1 cellular context compared by ENCODE assay signal in the genomic region with DNA sequence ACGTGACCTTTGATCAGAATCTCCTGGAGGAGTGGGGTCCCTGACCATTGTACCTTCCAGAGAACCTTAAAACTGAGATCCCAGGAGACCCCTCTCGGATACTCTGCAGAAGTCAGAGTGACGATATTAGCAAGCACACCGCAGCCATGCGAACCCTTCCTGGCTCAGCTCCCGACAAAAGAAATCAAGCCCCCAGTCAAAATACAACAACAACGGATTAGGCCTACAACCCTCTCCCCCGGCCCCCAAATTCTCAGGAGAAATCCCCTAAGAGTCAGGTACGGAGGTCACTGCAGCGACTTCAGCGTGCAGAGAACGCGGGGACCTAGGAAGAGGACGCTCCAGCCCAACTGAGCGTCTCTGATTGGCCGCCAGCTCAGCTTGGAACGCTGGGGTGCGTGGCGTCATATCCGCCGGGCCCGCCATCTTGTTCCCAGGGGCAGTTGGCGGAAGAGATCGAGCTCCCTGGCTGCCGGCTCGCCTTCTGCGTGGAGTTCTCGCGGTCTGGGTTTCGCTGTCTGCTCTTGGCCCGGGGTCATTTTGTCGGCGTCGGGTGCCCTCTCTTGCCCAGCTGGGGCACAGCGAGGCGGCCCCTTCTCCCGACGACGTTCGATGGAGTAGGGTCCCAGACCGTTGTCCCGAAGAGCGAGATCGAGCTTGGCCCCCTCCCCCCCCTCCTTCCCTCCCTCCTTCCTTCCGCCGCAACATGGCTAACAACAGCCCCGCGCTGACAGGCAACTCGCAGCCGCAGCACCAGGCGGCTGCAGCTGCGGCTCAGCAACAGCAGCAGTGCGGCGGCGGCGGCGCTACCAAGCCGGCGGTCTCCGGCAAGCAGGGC.
TF ChIP-seq lines count a peak whose summit lies in the region.

Gene PRPF38B, plus strand, starts transcription at position 425 of the 838 bp plus-strand sequence. Its CDS starts 282 bp downstream, at position 707.

TF ChIP-seq in K562, 482 proteins besides CTCF, POLR2A, EP300 and RAD21 (continued from another document and continues in another):
- peak; percentile 73 to 81 for TF ChIP-seq E2F6 (IDR thresholded peaks at IDR 0.05; ENCODE audit: borderline replicate concordance in 1 of 2, extremely low read depth in 1 of 2, insufficient read depth in 1 of 2, insufficient read length in 1 of 2, low read depth in 1 of 2, low read length in 1 of 2, poor library complexity in 1 of 2, severe bottlenecking in 1 of 2)
- TF ChIP-seq IRF9 (tag; IDR thresholded peaks at IDR 0.05): no peak
- TF ChIP-seq, protein P1, sequence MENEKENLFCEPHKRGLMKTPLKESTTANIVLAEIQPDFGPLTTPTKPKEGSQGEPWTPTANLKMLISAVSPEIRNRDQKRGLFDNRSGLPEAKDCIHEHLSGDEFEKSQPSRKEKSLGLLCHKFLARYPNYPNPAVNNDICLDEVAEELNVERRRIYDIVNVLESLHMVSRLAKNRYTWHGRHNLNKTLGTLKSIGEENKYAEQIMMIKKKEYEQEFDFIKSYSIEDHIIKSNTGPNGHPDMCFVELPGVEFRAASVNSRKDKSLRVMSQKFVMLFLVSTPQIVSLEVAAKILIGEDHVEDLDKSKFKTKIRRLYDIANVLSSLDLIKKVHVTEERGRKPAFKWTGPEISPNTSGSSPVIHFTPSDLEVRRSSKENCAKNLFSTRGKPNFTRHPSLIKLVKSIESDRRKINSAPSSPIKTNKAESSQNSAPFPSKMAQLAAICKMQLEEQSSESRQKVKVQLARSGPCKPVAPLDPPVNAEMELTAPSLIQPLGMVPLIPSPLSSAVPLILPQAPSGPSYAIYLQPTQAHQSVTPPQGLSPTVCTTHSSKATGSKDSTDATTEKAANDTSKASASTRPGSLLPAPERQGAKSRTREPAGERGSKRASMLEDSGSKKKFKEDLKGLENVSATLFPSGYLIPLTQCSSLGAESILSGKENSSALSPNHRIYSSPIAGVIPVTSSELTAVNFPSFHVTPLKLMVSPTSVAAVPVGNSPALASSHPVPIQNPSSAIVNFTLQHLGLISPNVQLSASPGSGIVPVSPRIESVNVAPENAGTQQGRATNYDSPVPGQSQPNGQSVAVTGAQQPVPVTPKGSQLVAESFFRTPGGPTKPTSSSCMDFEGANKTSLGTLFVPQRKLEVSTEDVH (IDR thresholded peaks at IDR 0.05; ENCODE audit: low read depth, partially characterized antibody): peak; percentile 66
- no peak for TF ChIP-seq ZKSCAN3 (CRISPR knock-in tag; IDR thresholded peaks at IDR 0.05)
- TF ChIP-seq GABPB1 (CRISPR knock-in tag; IDR thresholded peaks at IDR 0.05): peak; percentile 97
- peak; percentile 83 to 90; a peak in 3 of 4 replicates for TF ChIP-seq FOXK2 (conservative IDR thresholded peaks at IDR 0.05 in 1 of 2, IDR thresholded peaks at IDR 0.05 in 1 of 2; ENCODE audit: low read depth in 2 of 2)
- TF ChIP-seq BDP1 (IDR thresholded peaks at IDR 0.05; ENCODE audit: insufficient read depth, insufficient read length): no peak
- TF ChIP-seq SAFB2 (IDR thresholded peaks at IDR 0.05; ENCODE audit: borderline replicate concordance, low read depth, low read length, severe bottlenecking): no peak
- peak in 1 of 2 experiments; percentile 87; a peak in 2 of 4 replicates for TF ChIP-seq KDM4B (IDR thresholded peaks at IDR 0.05; ENCODE audit: borderline replicate concordance in 2 of 2, low read depth in 1 of 2)
- no peak for TF ChIP-seq PTBP1 (IDR thresholded peaks at IDR 0.05; ENCODE audit: low read depth, low read length)
- TF ChIP-seq HNRNPUL1 (IDR thresholded peaks at IDR 0.05; ENCODE audit: low read length): no peak
- TF ChIP-seq POLR3G (IDR thresholded peaks at IDR 0.05; ENCODE audit: extremely low read depth, insufficient read length, insufficient replicate concordance): no peak
- no peak for TF ChIP-seq NUFIP1 (IDR thresholded peaks at IDR 0.05; ENCODE audit: partially characterized antibody)
- TF ChIP-seq, protein P2, sequence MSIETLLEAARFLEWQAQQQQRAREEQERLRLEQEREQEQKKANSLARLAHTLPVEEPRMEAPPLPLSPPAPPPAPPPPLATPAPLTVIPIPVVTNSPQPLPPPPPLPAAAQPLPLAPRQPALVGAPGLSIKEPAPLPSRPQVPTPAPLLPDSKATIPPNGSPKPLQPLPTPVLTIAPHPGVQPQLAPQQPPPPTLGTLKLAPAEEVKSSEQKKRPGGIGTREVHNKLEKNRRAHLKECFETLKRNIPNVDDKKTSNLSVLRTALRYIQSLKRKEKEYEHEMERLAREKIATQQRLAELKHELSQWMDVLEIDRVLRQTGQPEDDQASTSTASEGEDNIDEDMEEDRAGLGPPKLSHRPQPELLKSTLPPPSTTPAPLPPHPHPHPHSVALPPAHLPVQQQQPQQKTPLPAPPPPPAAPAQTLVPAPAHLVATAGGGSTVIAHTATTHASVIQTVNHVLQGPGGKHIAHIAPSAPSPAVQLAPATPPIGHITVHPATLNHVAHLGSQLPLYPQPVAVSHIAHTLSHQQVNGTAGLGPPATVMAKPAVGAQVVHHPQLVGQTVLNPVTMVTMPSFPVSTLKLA (conservative IDR thresholded peaks at IDR 0.05): peak; percentile 64 to 88
- no peak for TF ChIP-seq MED1 (CRISPR knock-in tag; IDR thresholded peaks at IDR 0.05; ENCODE audit: borderline replicate concordance)
- TF ChIP-seq, protein P3, sequence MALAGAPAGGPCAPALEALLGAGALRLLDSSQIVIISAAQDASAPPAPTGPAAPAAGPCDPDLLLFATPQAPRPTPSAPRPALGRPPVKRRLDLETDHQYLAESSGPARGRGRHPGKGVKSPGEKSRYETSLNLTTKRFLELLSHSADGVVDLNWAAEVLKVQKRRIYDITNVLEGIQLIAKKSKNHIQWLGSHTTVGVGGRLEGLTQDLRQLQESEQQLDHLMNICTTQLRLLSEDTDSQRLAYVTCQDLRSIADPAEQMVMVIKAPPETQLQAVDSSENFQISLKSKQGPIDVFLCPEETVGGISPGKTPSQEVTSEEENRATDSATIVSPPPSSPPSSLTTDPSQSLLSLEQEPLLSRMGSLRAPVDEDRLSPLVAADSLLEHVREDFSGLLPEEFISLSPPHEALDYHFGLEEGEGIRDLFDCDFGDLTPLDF (CRISPR knock-in tag; IDR thresholded peaks at IDR 0.05): no peak
- TF ChIP-seq, protein P4, sequence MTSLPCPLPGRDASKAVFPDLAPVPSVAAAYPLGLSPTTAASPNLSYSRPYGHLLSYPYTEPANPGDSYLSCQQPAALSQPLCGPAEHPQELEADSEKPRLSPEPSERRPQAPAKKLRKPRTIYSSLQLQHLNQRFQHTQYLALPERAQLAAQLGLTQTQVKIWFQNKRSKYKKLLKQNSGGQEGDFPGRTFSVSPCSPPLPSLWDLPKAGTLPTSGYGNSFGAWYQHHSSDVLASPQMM (CRISPR knock-in tag; IDR thresholded peaks at IDR 0.05): no peak
- peak; percentile 71 for TF ChIP-seq TOE1 (IDR thresholded peaks at IDR 0.05; ENCODE audit: borderline replicate concordance)
- TF ChIP-seq TOE1 (CRISPR knock-in tag; IDR thresholded peaks at IDR 0.05; ENCODE audit: borderline replicate concordance, low read depth): no peak; the same call in 1 of the 2 replicates
- TF ChIP-seq MEIS2 (IDR thresholded peaks at IDR 0.05; ENCODE audit: partially characterized antibody): peak; percentile 25
- no peak for TF ChIP-seq HSF4 (CRISPR knock-in tag; IDR thresholded peaks at IDR 0.05; ENCODE audit: borderline replicate concordance)
- TF ChIP-seq EHMT2 (IDR thresholded peaks at IDR 0.05): 0 out of 2 replicates have a peak, but pooled peaks have one; percentile 23
- TF ChIP-seq, protein P5, sequence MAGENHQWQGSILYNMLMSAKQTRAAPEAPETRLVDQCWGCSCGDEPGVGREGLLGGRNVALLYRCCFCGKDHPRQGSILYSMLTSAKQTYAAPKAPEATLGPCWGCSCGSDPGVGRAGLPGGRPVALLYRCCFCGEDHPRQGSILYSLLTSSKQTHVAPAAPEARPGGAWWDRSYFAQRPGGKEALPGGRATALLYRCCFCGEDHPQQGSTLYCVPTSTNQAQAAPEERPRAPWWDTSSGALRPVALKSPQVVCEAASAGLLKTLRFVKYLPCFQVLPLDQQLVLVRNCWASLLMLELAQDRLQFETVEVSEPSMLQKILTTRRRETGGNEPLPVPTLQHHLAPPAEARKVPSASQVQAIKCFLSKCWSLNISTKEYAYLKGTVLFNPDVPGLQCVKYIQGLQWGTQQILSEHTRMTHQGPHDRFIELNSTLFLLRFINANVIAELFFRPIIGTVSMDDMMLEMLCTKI (IDR thresholded peaks at IDR 0.05; ENCODE audit: partially characterized antibody): no peak
- TF ChIP-seq FUS (optimal IDR thresholded peaks at IDR 0.05; ENCODE audit: low read depth, low read length): no peak
- no peak for TF ChIP-seq ZNF408 (CRISPR knock-in tag; IDR thresholded peaks at IDR 0.05; ENCODE audit: low read depth)
- TF ChIP-seq FOXA3 (CRISPR knock-in tag; conservative IDR thresholded peaks at IDR 0.05 in 1 of 2, IDR thresholded peaks at IDR 0.05 in 1 of 2): no peak
- TF ChIP-seq ZBTB40 (IDR thresholded peaks at IDR 0.05): peak; percentile 91
- no peak for TF ChIP-seq ZBTB40 (CRISPR knock-in tag; IDR thresholded peaks at IDR 0.05)
- TF ChIP-seq SFPQ (IDR thresholded peaks at IDR 0.05; ENCODE audit: low read depth, low read length): no peak
